11 cellular contexts compared by ENCODE assay signal in the genomic region with DNA sequence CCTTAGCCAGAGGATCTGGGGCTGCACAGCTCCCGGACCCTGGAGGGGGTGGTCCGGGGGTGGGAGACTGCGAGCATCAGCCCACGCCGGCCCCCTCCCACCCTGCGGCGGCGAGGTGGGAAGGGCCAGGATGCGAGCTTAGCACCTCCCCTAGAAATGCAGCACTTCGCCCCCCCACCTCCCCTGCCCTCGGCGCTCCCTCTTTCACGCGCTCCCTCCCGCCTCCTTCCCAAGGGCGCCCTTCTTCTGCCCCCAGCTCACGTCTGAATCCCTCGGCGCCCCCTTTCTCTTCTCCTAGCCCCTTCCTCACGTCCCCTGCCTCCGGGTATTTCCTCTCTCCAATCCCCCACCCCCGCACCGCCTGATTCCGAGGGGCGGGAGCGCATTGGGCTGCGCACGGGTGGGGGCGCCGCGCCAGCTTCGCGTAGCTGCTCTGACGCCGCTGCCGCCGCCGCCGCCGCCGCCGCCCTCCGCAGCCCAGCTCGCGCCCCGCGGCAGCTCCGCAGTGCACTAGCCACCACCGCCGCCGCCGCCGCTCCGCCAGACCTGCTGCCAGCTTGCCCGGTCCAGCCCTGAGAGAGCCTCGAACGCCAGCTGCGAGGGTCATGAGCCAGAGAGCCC. TPM values are rescaled to one million over a fixed set of nuclear protein-coding genes. Genes with fewer than 3 reads are reported as not detected.
A peak's percentile ranks its signal among the peaks of the same experiment; 100 is the strongest.
DNase-seq lines count a peak whose midpoint lies in the region; ATAC-seq and TF ChIP-seq lines count a peak whose summit lies in the region.
"Had no signal": no experiment of that assay in that cellular context is flagged by ENCODE, and none has a peak within 500 bp of the region (broad histone marks: within the 10 kb centered on the region; RNA-seq: fewer than 3 reads in every experiment).

A gene with protein sequence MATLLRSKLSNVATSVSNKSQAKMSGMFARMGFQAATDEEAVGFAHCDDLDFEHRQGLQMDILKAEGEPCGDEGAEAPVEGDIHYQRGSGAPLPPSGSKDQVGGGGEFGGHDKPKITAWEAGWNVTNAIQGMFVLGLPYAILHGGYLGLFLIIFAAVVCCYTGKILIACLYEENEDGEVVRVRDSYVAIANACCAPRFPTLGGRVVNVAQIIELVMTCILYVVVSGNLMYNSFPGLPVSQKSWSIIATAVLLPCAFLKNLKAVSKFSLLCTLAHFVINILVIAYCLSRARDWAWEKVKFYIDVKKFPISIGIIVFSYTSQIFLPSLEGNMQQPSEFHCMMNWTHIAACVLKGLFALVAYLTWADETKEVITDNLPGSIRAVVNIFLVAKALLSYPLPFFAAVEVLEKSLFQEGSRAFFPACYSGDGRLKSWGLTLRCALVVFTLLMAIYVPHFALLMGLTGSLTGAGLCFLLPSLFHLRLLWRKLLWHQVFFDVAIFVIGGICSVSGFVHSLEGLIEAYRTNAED (plus strand): TSS at position 505 of the 621 bp plus-strand sequence. CDS start 239 bp downstream, outside the sequence.

- no peak for ATAC-seq in HG03565 (IDR thresholded peaks at IDR 0.05; ENCODE audit: unreplicated experiment)

- H3K4me1 ChIP-seq in KMS-11 (ENCODE audit: low read depth, poor library complexity, severe bottlenecking) (peaks cover 3% of the 10 kb centered on the region), stomach (peaks cover 7 to 59% (median 31%) of the 10 kb centered on the region in 4 donors)

- H3K9ac ChIP-seq in KMS-11 = no peak within 1 kb of the TSS
- peak within 1 kb of the TSS; percentile 100 for H3K9ac ChIP-seq in neural cell (ENCODE audit: low read length)

- TF ChIP-seq CTCF in KMS-11 (conservative IDR thresholded peaks at IDR 0.05; ENCODE audit: low read depth, low read length) = no peak
- no peak for TF ChIP-seq CTCF in neural cell (IDR thresholded peaks at IDR 0.05; ENCODE audit: poor library complexity, severe bottlenecking)
- no peak for TF ChIP-seq CTCF in stomach (IDR thresholded peaks at IDR 0.05)

- peak; percentile 25 for DNase-seq in DMS79 treated with DMSO at 0.1 percent for 48 hours (lab: John Stamatoyannopoulos, UW)
- DNase-seq in DMS79 (lab: John Stamatoyannopoulos, UW) = no peak
- peak; percentile 16 for DNase-seq in astrocyte of the hippocampus (ENCODE audit: low read depth, low spot score)
- DNase-seq in MV-4-11 (lab: John Stamatoyannopoulos, UW) = no peak
- DNase-seq in stomach = no peak
- DNase-seq: thyroid gland had no signal

- H3K9me3 ChIP-seq in neural cell (ENCODE audit: low read length) (no peaks in the 10 kb centered on the region), stomach (peaks cover 0 to 11% (median 0%) of the 10 kb centered on the region in 4 donors)
- H3K9me3 ChIP-seq: thyroid gland had no signal

- peak; percentile 75 for TF ChIP-seq EP300 in neural cell (conservative IDR thresholded peaks at IDR 0.05; ENCODE audit: poor library complexity, severe bottlenecking)
- TF ChIP-seq EP300 in stomach (IDR thresholded peaks at IDR 0.05) = no peak

- H3K4me3 ChIP-seq in KMS-11 (IDR thresholded peaks at IDR 0.05; ENCODE audit: insufficient read depth, low read depth, low read length) = no peak within 1 kb of the TSS
- H3K4me3 ChIP-seq in neural cell (ENCODE audit: low read length) = peak within 1 kb of the TSS; percentile 99
- peak within 1 kb of the TSS in 1 of 4 donors; percentile 6 for H3K4me3 ChIP-seq in stomach
- H3K4me3 ChIP-seq: thyroid gland had no signal

- TF ChIP-seq POLR2A in stomach (IDR thresholded peaks at IDR 0.05) = no peak

- H3K79me2 ChIP-seq in KMS-11 (ENCODE audit: insufficient read depth, low read depth) (no peaks in the 10 kb centered on the region), neural cell (replicated peaks; ENCODE audit: insufficient read depth, low read length) (peaks cover 94% of the 10 kb centered on the region)

- H3K27ac ChIP-seq in KMS-11 = no peak within 1 kb of the TSS
- peak within 1 kb of the TSS; percentile 99 for H3K27ac ChIP-seq in neural cell (ENCODE audit: low read length)
- no peak within 1 kb of the TSS for H3K27ac ChIP-seq in stomach
- H3K27ac ChIP-seq: thyroid gland had no signal

- TF ChIP-seq RAD21 in neural cell (conservative IDR thresholded peaks at IDR 0.05) = no peak

- H4K20me1 ChIP-seq in KMS-11 (ENCODE audit: insufficient read depth) (no peaks in the 10 kb centered on the region), neural cell (ENCODE audit: insufficient read depth) (no peaks in the 10 kb centered on the region)

- intact Hi-C loops in stomach (cut with DNase I; ENCODE audit: low total_unique reads) = no loop called here

- H3K27me3 ChIP-seq in KMS-11 (ENCODE audit: insufficient read depth, low read depth) = peaks cover 21% of the 10 kb centered on the region
- peaks cover 17% of the 10 kb centered on the region for H3K27me3 ChIP-seq in neural cell (ENCODE audit: insufficient read depth, low read depth, low read length)
- H3K27me3 ChIP-seq in stomach = peaks cover 56 to 100% (median 98%) of the 10 kb centered on the region in 3 donors

- H3K9me2 ChIP-seq in neural cell (ENCODE audit: insufficient read depth, low read length) = no peaks in the 10 kb centered on the region

- 2 to 7% (median 2%) methylated on average over 22 to 58 of the region's 58 CpGs for WGBS in stomach, 5 donors

- peak within 1 kb of the TSS; percentile 31; the same call in 1 of the 2 replicates for H3K4me2 ChIP-seq in KMS-11
- peak within 1 kb of the TSS; percentile 94 for H3K4me2 ChIP-seq in neural cell (ENCODE audit: low read length)

- H2AFZ ChIP-seq in KMS-11 (ENCODE audit: low read depth) (no peak within 1 kb of the TSS), neural cell (ENCODE audit: low read depth, low read length) (peak within 1 kb of the TSS; percentile 46)

- peaks cover 8% of the 10 kb centered on the region for H3F3A ChIP-seq in neural cell (ENCODE audit: insufficient read depth, low read length, poor library complexity, severe bottlenecking)

- H3K36me3 ChIP-seq in KMS-11 (ENCODE audit: insufficient read depth) (no peaks in the 10 kb centered on the region), neural cell (ENCODE audit: insufficient read depth, low read length) (no peaks in the 10 kb centered on the region), stomach (no peaks in the 10 kb centered on the region)
- H3K36me3 ChIP-seq: thyroid gland had no signal

TF ChIP-seq in neural cell, 6 proteins besides CTCF, POLR2A, EP300 and RAD21:
- TF ChIP-seq EZH2 (IDR thresholded peaks at IDR 0.05; ENCODE audit: borderline replicate concordance, insufficient read depth, low read length, poor library complexity, severe bottlenecking) (no peak), MXI1 (conservative IDR thresholded peaks at IDR 0.05; ENCODE audit: poor library complexity, severe bottlenecking) (peak; percentile 40), POLR2AphosphoS5 (IDR thresholded peaks at IDR 0.05) (peak; percentile 85), TAF1 (IDR thresholded peaks at IDR 0.05; ENCODE audit: low read depth) (no peak), SMC3 (conservative IDR thresholded peaks at IDR 0.05; ENCODE audit: poor library complexity) (peak; percentile 24)
- TF ChIP-seq, protein P1, sequence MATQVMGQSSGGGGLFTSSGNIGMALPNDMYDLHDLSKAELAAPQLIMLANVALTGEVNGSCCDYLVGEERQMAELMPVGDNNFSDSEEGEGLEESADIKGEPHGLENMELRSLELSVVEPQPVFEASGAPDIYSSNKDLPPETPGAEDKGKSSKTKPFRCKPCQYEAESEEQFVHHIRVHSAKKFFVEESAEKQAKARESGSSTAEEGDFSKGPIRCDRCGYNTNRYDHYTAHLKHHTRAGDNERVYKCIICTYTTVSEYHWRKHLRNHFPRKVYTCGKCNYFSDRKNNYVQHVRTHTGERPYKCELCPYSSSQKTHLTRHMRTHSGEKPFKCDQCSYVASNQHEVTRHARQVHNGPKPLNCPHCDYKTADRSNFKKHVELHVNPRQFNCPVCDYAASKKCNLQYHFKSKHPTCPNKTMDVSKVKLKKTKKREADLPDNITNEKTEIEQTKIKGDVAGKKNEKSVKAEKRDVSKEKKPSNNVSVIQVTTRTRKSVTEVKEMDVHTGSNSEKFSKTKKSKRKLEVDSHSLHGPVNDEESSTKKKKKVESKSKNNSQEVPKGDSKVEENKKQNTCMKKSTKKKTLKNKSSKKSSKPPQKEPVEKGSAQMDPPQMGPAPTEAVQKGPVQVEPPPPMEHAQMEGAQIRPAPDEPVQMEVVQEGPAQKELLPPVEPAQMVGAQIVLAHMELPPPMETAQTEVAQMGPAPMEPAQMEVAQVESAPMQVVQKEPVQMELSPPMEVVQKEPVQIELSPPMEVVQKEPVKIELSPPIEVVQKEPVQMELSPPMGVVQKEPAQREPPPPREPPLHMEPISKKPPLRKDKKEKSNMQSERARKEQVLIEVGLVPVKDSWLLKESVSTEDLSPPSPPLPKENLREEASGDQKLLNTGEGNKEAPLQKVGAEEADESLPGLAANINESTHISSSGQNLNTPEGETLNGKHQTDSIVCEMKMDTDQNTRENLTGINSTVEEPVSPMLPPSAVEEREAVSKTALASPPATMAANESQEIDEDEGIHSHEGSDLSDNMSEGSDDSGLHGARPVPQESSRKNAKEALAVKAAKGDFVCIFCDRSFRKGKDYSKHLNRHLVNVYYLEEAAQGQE (IDR thresholded peaks at IDR 0.05; ENCODE audit: borderline replicate concordance) = peak; percentile 73

RNA-seq across cellular contexts. Expression of the gene that starts here (rescaled TPM):
- polyA plus RNA-seq in neural cell (36.2 and 40.0 TPM in 2 replicates), stomach (not detected)
- 48.9 and 62.8 TPM in 2 replicates for polyA minus RNA-seq in neural cell
- not detected for total RNA-seq in stomach
- total RNA-seq: A172, cardiac septum, thyroid gland had no signal

Comparison
In these comparisons a context has a peak if more than half of its experiments do, and no peak if none do; other contexts are left out.
1. RNA of the gene that starts here (polyA plus RNA-seq): 36.2 to 40.0 TPM in neural cell; not detected in stomach; every median in the first group is over 10 times any median in the second.
2. DNase-seq: peak in DMS79 treated with DMSO at 0.1 percent for 48 hours (single experiment) and astrocyte of the hippocampus (single experiment); none in DMS79 (single experiment), MV-4-11 (single experiment) and stomach (single experiment).